In the genomic region with DNA sequence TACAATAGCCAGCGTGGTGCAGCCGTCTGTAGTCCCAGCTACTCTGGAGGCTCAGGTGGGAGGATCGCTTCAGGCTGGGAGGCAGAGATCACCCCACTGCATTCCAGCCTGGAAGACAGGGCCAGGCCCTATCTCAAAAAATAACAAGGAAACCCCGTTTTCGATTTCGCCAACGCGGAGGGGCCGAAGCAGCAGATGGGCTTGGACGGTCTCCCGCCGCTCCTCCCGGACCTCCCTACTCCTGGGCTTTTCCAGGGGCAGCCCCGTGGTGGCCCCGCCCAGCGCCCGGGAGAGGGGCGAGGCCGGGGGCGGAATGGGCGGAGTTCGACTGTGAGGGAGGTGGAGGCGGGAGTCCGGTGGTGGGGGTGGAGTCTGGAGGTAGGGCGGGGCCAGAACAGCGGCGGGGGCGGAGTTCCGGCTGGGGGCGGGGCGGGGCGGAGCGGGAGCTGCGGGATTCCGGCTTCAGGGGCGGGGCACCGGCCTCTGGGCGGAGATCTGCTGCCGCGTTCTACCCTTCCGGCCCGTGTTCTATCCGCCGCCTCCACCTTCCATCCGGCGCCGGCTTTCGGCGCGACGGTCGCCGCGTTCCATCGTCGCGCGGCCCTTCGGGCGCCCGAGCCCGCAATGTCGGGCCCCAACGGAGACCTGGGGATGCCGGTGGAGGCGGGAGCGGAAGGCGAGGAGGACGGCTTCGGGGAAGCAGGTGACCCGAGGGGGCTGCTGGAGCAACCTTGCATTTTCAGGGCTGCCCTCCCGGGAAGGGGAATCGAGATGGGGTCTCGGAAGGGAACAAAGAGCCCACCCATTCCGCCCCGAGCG, we compare ENCODE assay signal across 8 cellular contexts. TPM values are rescaled to one million over a fixed set of nuclear protein-coding genes. Genes with fewer than 3 reads are reported as not detected.
A peak's percentile ranks its signal among the peaks of the same experiment; 100 is the strongest.
DNase-seq lines count a peak whose midpoint lies in the region; ATAC-seq and TF ChIP-seq lines count a peak whose summit lies in the region.

A gene with protein sequence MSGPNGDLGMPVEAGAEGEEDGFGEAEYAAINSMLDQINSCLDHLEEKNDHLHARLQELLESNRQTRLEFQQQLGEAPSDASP (plus strand): TSS at position 482 of the 819 bp plus-strand sequence. CDS start 143 bp downstream, at position 625.

- intact Hi-C loops in Caco-2 (cut with micrococcal nuclease; ENCODE audit: unreplicated experiment) = loop anchor here (2.0 kb wide), 1 partner anchor 31 kb away; no protein-coding TSS in a partner anchor
- intact Hi-C loops in mucosa of descending colon (cut with DNase I, micrococcal nuclease) = no loop called here

- ATAC-seq in GM21515 (IDR thresholded peaks at IDR 0.05; ENCODE audit: unreplicated experiment) (peak; percentile 78), mucosa of descending colon (peak; percentile 96)

- no peaks in the 10 kb centered on the region for H3K9me3 Mint-ChIP-seq in Caco-2 (ENCODE audit: unreplicated experiment)

- peak within 1 kb of the TSS; percentile 86 for H3K27ac Mint-ChIP-seq in Caco-2 (ENCODE audit: unreplicated experiment)

- H3K4me1 ChIP-seq in Caco-2 = peaks cover 8% of the 10 kb centered on the region; the same call in 1 of the 2 replicates
- H3K4me1 ChIP-seq in mucosa of descending colon (ENCODE audit: low read depth) = no peaks in the 10 kb centered on the region

- TF ChIP-seq EP300 in Ishikawa (IDR thresholded peaks at IDR 0.05; ENCODE audit: borderline replicate concordance) = no peak

- POLR2A ChIA-PET in Caco-2 (lab: Charles Lee) = interaction anchor here (0.5 to 1.6 kb wide), 5 partner anchors 9 to 877 kb away, joined by 3 to 6 read pairs (median 5); a partner anchor contains a TSS

- BruUV-seq in Caco-2 (replicated peaks; lab: Mats Ljungman, UMichigan) = no TSS peak

- H3K4me1 Mint-ChIP-seq in Caco-2 (ENCODE audit: low read depth, unreplicated experiment) = no peaks in the 10 kb centered on the region

- CTCF ChIA-PET in Caco-2 (lab: Charles Lee) = interaction anchor here (0.5 to 1.1 kb wide), 12 partner anchors 9 to 399 kb away, joined by 3 to 5 read pairs (median 3); a partner anchor contains a TSS

- peak; percentile 96 to 98 for DNase-seq in Caco-2
- peak; percentile 30 for DNase-seq in OCI-M2 (lab: John Stamatoyannopoulos, UW; ENCODE audit: unreplicated experiment)
- DNase-seq in activated T-cell treated with anti-CD3 and anti-CD28 coated beads for 4 hours = peak; percentile 93
- DNase-seq in epithelial cell of esophagus (ENCODE audit: low read depth) = peak; percentile 94
- peak; percentile 97 to 98 (median 97) for DNase-seq in mucosa of descending colon
- peak; percentile 85 to 87 for DNase-seq in stimulated activated CD8-positive, alpha-beta memory T cell treated with anti-CD3 and anti-CD28 coated beads, Interleukin-4, amount 100 ng/mL, for 1 hour (ENCODE audit: low read depth in 2 of 2, low spot score in 1 of 2)

- H3K36me3 ChIP-seq in Caco-2 (ENCODE audit: control insufficient read depth, insufficient read depth, low read length) = no peaks in the 10 kb centered on the region
- H3K36me3 ChIP-seq in mucosa of descending colon (ENCODE audit: low read depth) = no peaks in the 10 kb centered on the region

- no peaks in the 10 kb centered on the region for H3K9me3 ChIP-seq in Caco-2
- H3K9me3 ChIP-seq in mucosa of descending colon = no peaks in the 10 kb centered on the region

- H3K4me3 ChIP-seq in Caco-2 (ENCODE audit: low read depth, low read length) (peak within 1 kb of the TSS; percentile 58), epithelial cell of esophagus (ENCODE audit: low read length) (peak within 1 kb of the TSS; percentile 85), mucosa of descending colon (peak within 1 kb of the TSS; percentile 36)

- peak within 1 kb of the TSS; percentile 81 for H3K4me3 Mint-ChIP-seq in Caco-2 (ENCODE audit: unreplicated experiment)

- H3K27me3 Mint-ChIP-seq in Caco-2 (ENCODE audit: insufficient read depth, unreplicated experiment) = no peaks in the 10 kb centered on the region

- H3K36me3 Mint-ChIP-seq in Caco-2 (ENCODE audit: insufficient read depth, unreplicated experiment) = peaks cover 26% of the 10 kb centered on the region

- no peaks in the 10 kb centered on the region for H3K27me3 ChIP-seq in Caco-2 (replicated peaks; ENCODE audit: control insufficient read depth, insufficient read depth, low read length)

- TF ChIP-seq RAD21 in Ishikawa (IDR thresholded peaks at IDR 0.05; ENCODE audit: low read depth) = no peak

- TF ChIP-seq CTCF in Caco-2 (IDR thresholded peaks at IDR 0.05; ENCODE audit: insufficient read depth in 1 of 2, low read depth in 1 of 2, low read length in 1 of 2, severe bottlenecking in 1 of 2, unreplicated experiment in 1 of 2) (no peak), epithelial cell of esophagus (IDR thresholded peaks at IDR 0.05; ENCODE audit: insufficient read depth, low read depth, low read length, missing control alignments) (no peak), mucosa of descending colon (IDR thresholded peaks at IDR 0.05) (no peak)

TF ChIP-seq in Ishikawa, 13 proteins besides CTCF, POLR2A, EP300 and RAD21:
- TF ChIP-seq TCF12 (IDR thresholded peaks at IDR 0.05; ENCODE audit: low read depth) = no peak
- TF ChIP-seq ZBTB7A (IDR thresholded peaks at IDR 0.05; ENCODE audit: low read depth) = peak; percentile 56
- TF ChIP-seq, protein P1, sequence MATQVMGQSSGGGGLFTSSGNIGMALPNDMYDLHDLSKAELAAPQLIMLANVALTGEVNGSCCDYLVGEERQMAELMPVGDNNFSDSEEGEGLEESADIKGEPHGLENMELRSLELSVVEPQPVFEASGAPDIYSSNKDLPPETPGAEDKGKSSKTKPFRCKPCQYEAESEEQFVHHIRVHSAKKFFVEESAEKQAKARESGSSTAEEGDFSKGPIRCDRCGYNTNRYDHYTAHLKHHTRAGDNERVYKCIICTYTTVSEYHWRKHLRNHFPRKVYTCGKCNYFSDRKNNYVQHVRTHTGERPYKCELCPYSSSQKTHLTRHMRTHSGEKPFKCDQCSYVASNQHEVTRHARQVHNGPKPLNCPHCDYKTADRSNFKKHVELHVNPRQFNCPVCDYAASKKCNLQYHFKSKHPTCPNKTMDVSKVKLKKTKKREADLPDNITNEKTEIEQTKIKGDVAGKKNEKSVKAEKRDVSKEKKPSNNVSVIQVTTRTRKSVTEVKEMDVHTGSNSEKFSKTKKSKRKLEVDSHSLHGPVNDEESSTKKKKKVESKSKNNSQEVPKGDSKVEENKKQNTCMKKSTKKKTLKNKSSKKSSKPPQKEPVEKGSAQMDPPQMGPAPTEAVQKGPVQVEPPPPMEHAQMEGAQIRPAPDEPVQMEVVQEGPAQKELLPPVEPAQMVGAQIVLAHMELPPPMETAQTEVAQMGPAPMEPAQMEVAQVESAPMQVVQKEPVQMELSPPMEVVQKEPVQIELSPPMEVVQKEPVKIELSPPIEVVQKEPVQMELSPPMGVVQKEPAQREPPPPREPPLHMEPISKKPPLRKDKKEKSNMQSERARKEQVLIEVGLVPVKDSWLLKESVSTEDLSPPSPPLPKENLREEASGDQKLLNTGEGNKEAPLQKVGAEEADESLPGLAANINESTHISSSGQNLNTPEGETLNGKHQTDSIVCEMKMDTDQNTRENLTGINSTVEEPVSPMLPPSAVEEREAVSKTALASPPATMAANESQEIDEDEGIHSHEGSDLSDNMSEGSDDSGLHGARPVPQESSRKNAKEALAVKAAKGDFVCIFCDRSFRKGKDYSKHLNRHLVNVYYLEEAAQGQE (IDR thresholded peaks at IDR 0.05; ENCODE audit: low read depth) = no peak
- TF ChIP-seq, protein P2, sequence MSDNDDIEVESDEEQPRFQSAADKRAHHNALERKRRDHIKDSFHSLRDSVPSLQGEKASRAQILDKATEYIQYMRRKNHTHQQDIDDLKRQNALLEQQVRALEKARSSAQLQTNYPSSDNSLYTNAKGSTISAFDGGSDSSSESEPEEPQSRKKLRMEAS (IDR thresholded peaks at IDR 0.05) = peak; percentile 61
- peak; percentile 59; the same call in 1 of the 2 replicates for TF ChIP-seq CREB1 (IDR thresholded peaks at IDR 0.05; ENCODE audit: low read depth)
- peak; percentile 17; the same call in 1 of the 2 replicates for TF ChIP-seq TEAD4 (IDR thresholded peaks at IDR 0.05)
- peak; percentile 65 for TF ChIP-seq EGR1 (IDR thresholded peaks at IDR 0.05)
- peak; percentile 67; the same call in 1 of the 2 replicates for TF ChIP-seq TAF1 (IDR thresholded peaks at IDR 0.05; ENCODE audit: low read depth)

RNA-seq across cellular contexts. Expression of the gene that starts here (rescaled TPM):
- total RNA-seq in Caco-2 (2022) (34.2 and 36.5 TPM in 2 replicates), mucosa of descending colon (10 to 100 TPM; 33.7 to 46.8 (median 37.6) TPM)

Comparison
In these comparisons a context has a peak if more than half of its experiments do, and no peak if none do; other contexts are left out.
1. Peak in every context shown above with its lines: DNase-seq, ATAC-seq and H3K4me3 ChIP-seq.
2. DNase-seq: peak in every context shown above with its lines; median percentile 97 in Caco-2; 97 in mucosa of descending colon; 94 in epithelial cell of esophagus; 93 in activated T-cell treated with anti-CD3 and anti-CD28 coated beads for 4 hours; 86 in stimulated activated CD8-positive, alpha-beta memory T cell treated with anti-CD3 and anti-CD28 coated beads, Interleukin-4, amount 100 ng/mL, for 1 hour; 30 in OCI-M2.